Comparison of ENCODE assay signal across 11 cellular contexts in genomic region chr20:45832619-45833018, GRCh38. TPM values are rescaled to one million over a fixed set of nuclear protein-coding genes. Genes with fewer than 3 reads are reported as not detected.
A peak's percentile ranks its signal among the peaks of the same experiment; 100 is the strongest.
DNase-seq lines count a peak whose midpoint lies in the region; ATAC-seq and TF ChIP-seq lines count a peak whose summit lies in the region.
"Had no signal": no experiment of that assay in that cellular context is flagged by ENCODE, and none has a peak within 500 bp of the region (broad histone marks: within the 10 kb centered on the region; RNA-seq: fewer than 3 reads in every experiment).

No MANE protein-coding gene starts in this region.

- in situ Hi-C loops in mammary epithelial cell (cut with MboI; ENCODE audit: low sequenced_read_pairs in 2 of 2), result no loop called here

- no peak for DNase-seq in activated naive CD4-positive, alpha-beta T cell treated with anti-CD3 and anti-CD28 coated beads for 36 hours
- DNase-seq in mammary epithelial cell (no peak), naive B cell (no peak), type B pancreatic cell (ENCODE audit: extremely low spot score, unreplicated experiment) (no peak), ecto neural progenitor cell (ENCODE audit: low spot score) (no peak), SIG-M5 treated with dmso at 0.1 percent for 504 hours (lab: John Stamatoyannopoulos, UW; ENCODE audit: unreplicated experiment) (no peak)
- DNase-seq: activated CD4-positive, alpha-beta T cell treated with anti-CD3 and anti-CD28 coated beads, Interleukin-2, amount 50 U/mL, for 1 hour; C1 segment of cervical spinal cord; cortex of kidney had no signal

- no peak overlapping the region for H3K4me2 ChIP-seq in mammary epithelial cell (ENCODE audit: insufficient read depth, low read depth, low read length)

- H3K27ac Mint-ChIP-seq in activated naive CD4-positive, alpha-beta T cell treated with anti-CD3 and anti-CD28 coated beads, Interleukin-2, amount 50 U/mL, for 24 hours, result no peak overlapping the region
- no peak overlapping the region for H3K27ac Mint-ChIP-seq in activated naive CD4-positive, alpha-beta T cell treated with anti-CD3 and anti-CD28 coated beads for 36 hours
- H3K27ac Mint-ChIP-seq in naive B cell, result peak overlapping the region in 4 of 6 donors; percentile 2 to 78 (median 28)
- no peak overlapping the region for H3K27ac Mint-ChIP-seq in type B pancreatic cell

- H3K27me3 ChIP-seq in mammary epithelial cell (ENCODE audit: insufficient read depth, low read length), result no peaks in the 10 kb centered on the region

- WGBS in mammary epithelial cell (ENCODE audit: low coverage, missing lambda C conversion rate), result 91% methylated on average over 4 of the region's 4 CpGs

- no peaks in the 10 kb centered on the region for H3K36me3 Mint-ChIP-seq in activated naive CD4-positive, alpha-beta T cell treated with anti-CD3 and anti-CD28 coated beads, Interleukin-2, amount 50 U/mL, for 24 hours
- no peaks in the 10 kb centered on the region for H3K36me3 Mint-ChIP-seq in activated naive CD4-positive, alpha-beta T cell treated with anti-CD3 and anti-CD28 coated beads for 36 hours (ENCODE audit: low read depth)
- H3K36me3 Mint-ChIP-seq in naive B cell (no peaks in the 10 kb centered on the region), type B pancreatic cell (no peaks in the 10 kb centered on the region)

- BruUV-seq in mammary epithelial cell (replicated peaks; lab: Mats Ljungman, UMichigan), result no TSS peak

- peaks cover 15% of the 10 kb centered on the region for H3K79me2 ChIP-seq in mammary epithelial cell (ENCODE audit: insufficient read depth, low read length)

- peaks cover 8% of the 10 kb centered on the region for H3K4me1 Mint-ChIP-seq in activated naive CD4-positive, alpha-beta T cell treated with anti-CD3 and anti-CD28 coated beads, Interleukin-2, amount 50 U/mL, for 24 hours
- H3K4me1 Mint-ChIP-seq in activated naive CD4-positive, alpha-beta T cell treated with anti-CD3 and anti-CD28 coated beads for 36 hours (ENCODE audit: low read depth), result peaks cover 11% of the 10 kb centered on the region
- peaks cover 9 to 15% (median 13%) of the 10 kb centered on the region in 3 donors for H3K4me1 Mint-ChIP-seq in naive B cell
- H3K4me1 Mint-ChIP-seq in type B pancreatic cell (ENCODE audit: unreplicated experiment), result peaks cover 24% of the 10 kb centered on the region

- H3K4me3 Mint-ChIP-seq in activated naive CD4-positive, alpha-beta T cell treated with anti-CD3 and anti-CD28 coated beads, Interleukin-2, amount 50 U/mL, for 24 hours, result peak overlapping the region; percentile 86
- H3K4me3 Mint-ChIP-seq in activated naive CD4-positive, alpha-beta T cell treated with anti-CD3 and anti-CD28 coated beads for 36 hours, result no peak overlapping the region
- H3K4me3 Mint-ChIP-seq in naive B cell (peak overlapping the region; percentile 78 to 95 (median 82)), type B pancreatic cell (peak overlapping the region; percentile 87)

- intact Hi-C loops in activated naive CD4-positive, alpha-beta T cell treated with anti-CD3 and anti-CD28 coated beads for 36 hours (cut with micrococcal nuclease), result loop anchor here (2.0 kb wide), 1 partner anchor 58 kb away; the partner anchor contains the start of genes CTSA and NEURL2
- intact Hi-C loops in mammary epithelial cell (cut with micrococcal nuclease), result loop anchor here (2.0 kb wide), 1 partner anchor 102 kb away; the partner anchor contains the start of gene PCIF1

- H3K9ac ChIP-seq in mammary epithelial cell (ENCODE audit: insufficient read depth, low read length), result no peak overlapping the region

- CTCF ChIA-PET in activated naive CD4-positive, alpha-beta T cell treated with anti-CD3 and anti-CD28 coated beads for 36 hours (lab: Charles Lee), result interaction anchor here (1.1 to 2.5 kb wide), 3 partner anchors 8 to 137 kb away, joined by 3 to 9 read pairs (median 3); no protein-coding TSS in a partner anchor
- CTCF ChIA-PET in mammary epithelial cell (lab: Charles Lee; ENCODE audit: low non-redundant PET), result no interaction called here

- no peak overlapping the region for H3K4me3 ChIP-seq in mammary epithelial cell (replicated peaks in 1 of 3; ENCODE audit: insufficient read depth in 1 of 3, low read depth in 2 of 3, low read length in 3 of 3)

- no peaks in the 10 kb centered on the region for H3K9me3 ChIP-seq in mammary epithelial cell (replicated peaks; ENCODE audit: insufficient read depth, low read length)

- H3K27me3 Mint-ChIP-seq in activated naive CD4-positive, alpha-beta T cell treated with anti-CD3 and anti-CD28 coated beads, Interleukin-2, amount 50 U/mL, for 24 hours, result no peaks in the 10 kb centered on the region
- no peaks in the 10 kb centered on the region for H3K27me3 Mint-ChIP-seq in activated naive CD4-positive, alpha-beta T cell treated with anti-CD3 and anti-CD28 coated beads for 36 hours (ENCODE audit: low read depth)
- H3K27me3 Mint-ChIP-seq in naive B cell (peaks cover 0 to 12% (median 0%) of the 10 kb centered on the region in 3 donors), type B pancreatic cell (peaks cover 3% of the 10 kb centered on the region)

- ATAC-seq in naive B cell (ENCODE audit: low read depth in 2 of 2), result no peak
- ATAC-seq in HG03108 (IDR thresholded peaks at IDR 0.05; ENCODE audit: unreplicated experiment), result no peak

- H3K27ac ChIP-seq in mammary epithelial cell (ENCODE audit: insufficient read depth, low read depth, low read length), result no peak overlapping the region

- H4K20me1 ChIP-seq in mammary epithelial cell (ENCODE audit: insufficient read depth, low read length), result no peaks in the 10 kb centered on the region

- H3K36me3 ChIP-seq in mammary epithelial cell (ENCODE audit: insufficient read depth, low read length), result no peaks in the 10 kb centered on the region

- dilution Hi-C loops in mammary epithelial cell (cut with HindIII; ENCODE audit: low sequenced_read_pairs), result no loop called here

- peak overlapping the region; percentile 95 for H2AFZ ChIP-seq in mammary epithelial cell (ENCODE audit: low read depth, low read length)

- TF ChIP-seq CTCF in mammary epithelial cell (conservative IDR thresholded peaks at IDR 0.05 in 1 of 2, IDR thresholded peaks at IDR 0.05 in 1 of 2; ENCODE audit: extremely low read depth in 1 of 2, insufficient read depth in 1 of 2, low read depth in 1 of 2, low read length in 2 of 2), result no peak
- TF ChIP-seq CTCF in type B pancreatic cell (conservative IDR thresholded peaks at IDR 0.05), result no peak

- peaks cover 26% of the 10 kb centered on the region for H3K4me1 ChIP-seq in mammary epithelial cell (ENCODE audit: insufficient read depth, low read length)

- no peaks in the 10 kb centered on the region for H3K9me3 Mint-ChIP-seq in activated naive CD4-positive, alpha-beta T cell treated with anti-CD3 and anti-CD28 coated beads, Interleukin-2, amount 50 U/mL, for 24 hours
- H3K9me3 Mint-ChIP-seq in activated naive CD4-positive, alpha-beta T cell treated with anti-CD3 and anti-CD28 coated beads for 36 hours, result no peaks in the 10 kb centered on the region
- H3K9me3 Mint-ChIP-seq in naive B cell (no peaks in the 10 kb centered on the region), type B pancreatic cell (no peaks in the 10 kb centered on the region)

RNA-seq across cellular contexts. Expression of gene SNX21, which starts 1.0 kb away (rescaled TPM):
- total RNA-seq in activated naive CD4-positive, alpha-beta T cell treated with anti-CD3 and anti-CD28 coated beads for 36 hours, result 1 to 10 TPM in 1 of 2 experiments, under 1 TPM in 1; 0.72 to 1.2 TPM
- total RNA-seq in mammary epithelial cell (10 to 100 TPM; 14.1 to 34.5 TPM), type B pancreatic cell (ENCODE audit: low replicate concordance) (12.2 and 16.4 TPM in 2 replicates)
- polyA plus RNA-seq in mammary epithelial cell (9.5 TPM), naive B cell (ENCODE audit: low read depth in 6 of 6) (1 to 10 TPM in 3 of 6 donors, under 1 TPM in 2, not detected in 1; 0.45 to 1.9 (median 1.1) TPM)
- polyA minus RNA-seq in mammary epithelial cell, result 3.6 TPM

RNA-seq across cellular contexts. Expression of gene TNNC2, which starts 5.5 kb away (rescaled TPM):
- not detected for total RNA-seq in activated naive CD4-positive, alpha-beta T cell treated with anti-CD3 and anti-CD28 coated beads for 36 hours
- total RNA-seq in mammary epithelial cell (not detected), type B pancreatic cell (ENCODE audit: low replicate concordance) (2.1 TPM in 1 of 2 replicates, not detected in the other)
- polyA plus RNA-seq in mammary epithelial cell (0.18 TPM), naive B cell (ENCODE audit: low read depth in 6 of 6) (1 to 10 TPM in 1 of 6 donors, under 1 TPM in 2, not detected in 3; 0.64 to 1.2 (median 0.69) TPM)
- not detected for polyA minus RNA-seq in mammary epithelial cell

RNA-seq across cellular contexts. Expression of gene UBE2C, which starts 20.2 kb away (rescaled TPM):
- total RNA-seq in activated naive CD4-positive, alpha-beta T cell treated with anti-CD3 and anti-CD28 coated beads for 36 hours, result 100 to 1,000 TPM; 189 to 202 TPM
- total RNA-seq in mammary epithelial cell (10 to 100 TPM in 1 of 2 donors, 1 to 10 TPM in 1; 1.0 to 80.5 TPM), type B pancreatic cell (ENCODE audit: low replicate concordance) (46.4 and 136 TPM in 2 replicates)
- polyA plus RNA-seq in mammary epithelial cell (148 TPM), naive B cell (ENCODE audit: low read depth in 6 of 6) (under 1 TPM in 1 of 6 donors, not detected in 5; 0.53 TPM)
- polyA minus RNA-seq in mammary epithelial cell, result 56.8 TPM

RNA-seq across cellular contexts. Expression of gene ACOT8, which starts 24.6 kb away (rescaled TPM):
- total RNA-seq in activated naive CD4-positive, alpha-beta T cell treated with anti-CD3 and anti-CD28 coated beads for 36 hours, result 10 to 100 TPM; 21.4 to 23.3 TPM
- 10 to 100 TPM; 22.3 to 34.0 TPM for total RNA-seq in mammary epithelial cell
- polyA plus RNA-seq in mammary epithelial cell, result 38.5 TPM
- polyA minus RNA-seq in mammary epithelial cell, result 18.4 TPM
- 10 to 100 TPM; 35.4 to 46.7 (median 38.7) TPM for polyA plus RNA-seq in naive B cell (ENCODE audit: low read depth in 6 of 6)
- 20.6 and 21.3 TPM in 2 replicates for total RNA-seq in type B pancreatic cell (ENCODE audit: low replicate concordance)

RNA-seq across cellular contexts. Expression of gene ZSWIM3, which starts 24.8 kb away (rescaled TPM):
- total RNA-seq in activated naive CD4-positive, alpha-beta T cell treated with anti-CD3 and anti-CD28 coated beads for 36 hours, result 1 to 10 TPM; 3.3 to 3.7 TPM
- total RNA-seq in mammary epithelial cell (1 to 10 TPM; 1.9 to 5.8 TPM), type B pancreatic cell (ENCODE audit: low replicate concordance) (3.7 and 4.7 TPM in 2 replicates)
- polyA plus RNA-seq in mammary epithelial cell (3.1 TPM), naive B cell (ENCODE audit: low read depth in 6 of 6) (1 to 10 TPM in 5 of 6 donors, not detected in 1; 1.3 to 2.9 (median 1.8) TPM)
- 2.3 TPM for polyA minus RNA-seq in mammary epithelial cell

Comparison
In these comparisons a context has a peak if more than half of its experiments do, and no peak if none do; other contexts are left out.
1. H3K27ac Mint-ChIP-seq: peak in naive B cell (4 of 6); none in activated naive CD4-positive, alpha-beta T cell treated with anti-CD3 and anti-CD28 coated beads, Interleukin-2, amount 50 U/mL, for 24 hours (single experiment), activated naive CD4-positive, alpha-beta T cell treated with anti-CD3 and anti-CD28 coated beads for 36 hours (single experiment) and type B pancreatic cell (single experiment).